26 cellular contexts compared by ENCODE assay signal in the genomic region with DNA sequence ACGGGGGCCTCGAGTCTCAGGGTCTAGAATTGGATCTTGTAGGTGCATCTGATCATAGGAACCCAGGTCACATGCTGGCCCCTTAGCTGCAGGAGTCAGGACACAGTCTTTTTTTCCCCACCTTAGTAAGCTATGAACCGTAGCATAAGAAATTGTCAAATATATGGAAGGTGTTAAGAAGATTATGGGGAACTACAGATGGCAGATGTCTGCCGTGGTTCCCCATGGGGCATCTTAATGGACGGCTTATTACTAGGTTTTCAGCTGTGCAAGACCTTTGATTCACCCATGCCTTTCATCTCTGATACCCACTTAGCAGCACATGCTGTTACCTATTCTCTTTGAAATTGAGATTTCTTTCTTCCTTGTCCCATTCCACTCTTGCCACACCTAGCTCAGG.
DNase-seq lines count a peak whose midpoint lies in the region; ATAC-seq and TF ChIP-seq lines count a peak whose summit lies in the region.
"Had no signal": no experiment of that assay in that cellular context is flagged by ENCODE, and none has a peak within 500 bp of the region (broad histone marks: within the 10 kb centered on the region; RNA-seq: fewer than 3 reads in every experiment).

No MANE protein-coding gene starts in this region.

- TF ChIP-seq EP300 in SK-N-SH (IDR thresholded peaks at IDR 0.05; ENCODE audit: borderline replicate concordance in 1 of 2, low read depth in 1 of 2, low read length in 1 of 2): no peak

- peaks cover 45% of the 10 kb centered on the region; the same call in 1 of the 2 replicates for H4K20me1 ChIP-seq in DND-41 (ENCODE audit: insufficient read depth, low read length)
- H4K20me1 ChIP-seq in SK-N-SH (ENCODE audit: insufficient read depth): peaks cover 32% of the 10 kb centered on the region

- H3F3A ChIP-seq in SK-N-SH (replicated peaks; ENCODE audit: insufficient read depth): no peaks in the 10 kb centered on the region

- H3K4me3 ChIP-seq in DND-41 (ENCODE audit: low read depth in 1 of 2, low read length in 2 of 2): no peak overlapping the region
- H3K4me3 ChIP-seq in SK-N-SH (ENCODE audit: low read depth in 2 of 2, low read length in 1 of 2): no peak overlapping the region
- H3K4me3 ChIP-seq: stomach, thyroid gland, uterus had no signal

- TF ChIP-seq CTCF in CD4-positive, alpha-beta T cell (IDR thresholded peaks at IDR 0.05): no peak
- TF ChIP-seq CTCF in DND-41 (IDR thresholded peaks at IDR 0.05; ENCODE audit: borderline replicate concordance, extremely low read depth, low read length, poor library complexity, severe bottlenecking): no peak
- no peak for TF ChIP-seq CTCF in glutamatergic neuron (IDR thresholded peaks at IDR 0.05; ENCODE audit: partially characterized antibody, unreplicated experiment)
- no peak for TF ChIP-seq CTCF in SK-N-SH (IDR thresholded peaks at IDR 0.05)

- no peaks in the 10 kb centered on the region for H3K36me3 Mint-ChIP-seq in CD4-positive, alpha-beta T cell (ENCODE audit: low read depth)
- H3K36me3 Mint-ChIP-seq in glutamatergic neuron (ENCODE audit: unreplicated experiment): no peaks in the 10 kb centered on the region

- no peaks in the 10 kb centered on the region for H3K9me3 ChIP-seq in CD4-positive, alpha-beta T cell (ENCODE audit: control insufficient read depth, low read length)
- H3K9me3 ChIP-seq in DND-41 (ENCODE audit: insufficient read depth, low read length, severe bottlenecking) (no peaks in the 10 kb centered on the region), SK-N-SH (no peaks in the 10 kb centered on the region)
- H3K9me3 ChIP-seq: stomach, thyroid gland, uterus had no signal

- intact Hi-C loops in CD4-positive, alpha-beta T cell (cut with DNase I, micrococcal nuclease): loop anchor here (10.0 kb wide), 2 partner anchors 49 to 89 kb away; no protein-coding TSS in a partner anchor

- no peak overlapping the region for H2AFZ ChIP-seq in DND-41 (ENCODE audit: low read depth, low read length)
- no peak overlapping the region for H2AFZ ChIP-seq in SK-N-SH (ENCODE audit: low read depth)

- H3K4me1 ChIP-seq in DND-41 (ENCODE audit: insufficient read depth, low read length): peaks cover 18% of the 10 kb centered on the region
- H3K4me1 ChIP-seq in SK-N-SH (ENCODE audit: control insufficient read depth in 1 of 2, insufficient read depth in 2 of 2, low read depth in 1 of 2, low read length in 1 of 2): peaks cover 0 to 3% of the 10 kb centered on the region in 2 experiments; a peak in 1 of 4 replicates
- H3K4me1 ChIP-seq: stomach, uterus had no signal

- H3K4me1 Mint-ChIP-seq in CD4-positive, alpha-beta T cell (ENCODE audit: low read depth): peaks cover 63% of the 10 kb centered on the region
- peaks cover 38% of the 10 kb centered on the region for H3K4me1 Mint-ChIP-seq in glutamatergic neuron (ENCODE audit: low read depth, unreplicated experiment)

- ATAC-seq in CD4-positive, alpha-beta T cell (ENCODE audit: poor library complexity): no peak
- ATAC-seq in DND-41 (ENCODE audit: insufficient read depth, low read depth): no peak
- ATAC-seq: left colon, Panc1, right cardiac atrium had no signal

- CTCF ChIA-PET in CD4-positive, alpha-beta T cell (lab: Charles Lee): interaction anchor here (1.6 kb wide), 1 partner anchor 40 kb away, joined by 5 read pairs; no protein-coding TSS in a partner anchor
- CTCF ChIA-PET in SK-N-SH (lab: Yijun Ruan, JAX): interaction anchor here (0.9 kb wide), 1 partner anchor 39 kb away, joined by 4 read pairs; no protein-coding TSS in a partner anchor

- H3K27me3 ChIP-seq in CD4-positive, alpha-beta T cell (ENCODE audit: control insufficient read depth, insufficient read depth, low read length): no peaks in the 10 kb centered on the region
- H3K27me3 ChIP-seq in DND-41 (ENCODE audit: insufficient read depth, low read length, poor library complexity): no peaks in the 10 kb centered on the region
- H3K27me3 ChIP-seq in SK-N-SH (ENCODE audit: insufficient read depth): no peaks in the 10 kb centered on the region
- H3K27me3 ChIP-seq: stomach, thyroid gland, uterus had no signal

- no peak overlapping the region for H3K4me2 ChIP-seq in DND-41 (ENCODE audit: insufficient read depth, low read length)
- no peak overlapping the region for H3K4me2 ChIP-seq in SK-N-SH

- H3K27ac Mint-ChIP-seq in CD4-positive, alpha-beta T cell: peak overlapping the region; percentile 86
- H3K27ac Mint-ChIP-seq in glutamatergic neuron (ENCODE audit: unreplicated experiment): peak overlapping the region; percentile 89

- H3K9me3 Mint-ChIP-seq in CD4-positive, alpha-beta T cell: no peaks in the 10 kb centered on the region
- peaks cover 2% of the 10 kb centered on the region for H3K9me3 Mint-ChIP-seq in glutamatergic neuron (ENCODE audit: unreplicated experiment)
- H3K9me3 Mint-ChIP-seq: CD8-positive, alpha-beta memory T cell; neural crest cell had no signal

- peaks cover 81% of the 10 kb centered on the region for H3K79me2 ChIP-seq in DND-41 (ENCODE audit: insufficient read depth, low read length)
- peaks cover 49% of the 10 kb centered on the region for H3K79me2 ChIP-seq in SK-N-SH (ENCODE audit: insufficient read depth)

- 0 out of 2 replicates have a peak, but pooled peaks cover 6% of the 10 kb centered on the region for H3K36me3 ChIP-seq in DND-41 (ENCODE audit: insufficient read depth, low read length)
- H3K36me3 ChIP-seq in SK-N-SH (replicated peaks in 1 of 2; ENCODE audit: control insufficient read depth in 1 of 2, insufficient read depth in 2 of 2, low read length in 1 of 2): no peaks in the 10 kb centered on the region
- H3K36me3 ChIP-seq: stomach, thyroid gland, uterus had no signal

- no peaks in the 10 kb centered on the region for H3K9me2 ChIP-seq in SK-N-SH

- no peak for TF ChIP-seq RAD21 in SK-N-SH (IDR thresholded peaks at IDR 0.05; ENCODE audit: low read length)

- POLR2A ChIA-PET in CD4-positive, alpha-beta T cell (lab: Charles Lee): interaction anchor here (1.3 to 1.4 kb wide), 2 partner anchors 8 to 12 kb away, joined by 4 to 5 read pairs; no protein-coding TSS in a partner anchor
- POLR2A ChIA-PET in SK-N-SH (lab: Yijun Ruan, JAX): interaction anchor here (0.6 kb wide), 1 partner anchor 102 kb away, joined by 5 read pairs; no protein-coding TSS in a partner anchor

- no peaks in the 10 kb centered on the region for H3K27me3 Mint-ChIP-seq in CD4-positive, alpha-beta T cell
- H3K27me3 Mint-ChIP-seq in glutamatergic neuron (ENCODE audit: unreplicated experiment): peaks cover 8% of the 10 kb centered on the region
- H3K27me3 Mint-ChIP-seq: CD8-positive, alpha-beta memory T cell had no signal

- no peak overlapping the region for H3K4me3 Mint-ChIP-seq in CD4-positive, alpha-beta T cell
- peak overlapping the region; percentile 64 for H3K4me3 Mint-ChIP-seq in glutamatergic neuron (ENCODE audit: unreplicated experiment)
- H3K4me3 Mint-ChIP-seq: CD8-positive, alpha-beta memory T cell; neural crest cell had no signal

- WGBS in SK-N-SH (ENCODE audit: low lambda C conversion rate): 92% methylated on average over 5 of the region's 5 CpGs

- no peak overlapping the region for H3K27ac ChIP-seq in CD4-positive, alpha-beta T cell (ENCODE audit: low read depth, low read length)
- H3K27ac ChIP-seq in DND-41 (ENCODE audit: low read length): peak overlapping the region; percentile 30; the same call in 1 of the 2 replicates
- H3K27ac ChIP-seq in SK-N-SH (ENCODE audit: low read depth in 2 of 2, low read length in 1 of 2): no peak overlapping the region
- H3K27ac ChIP-seq: stomach, thyroid gland, uterus had no signal

- no peak for DNase-seq in CD4-positive, alpha-beta T cell
- DNase-seq in DND-41 (no peak), NCI-H82 treated with DMSO at 0.1 percent for 48 hours (lab: John Stamatoyannopoulos, UW; ENCODE audit: unreplicated experiment) (peak; percentile 96), glutamatergic neuron (no peak), HCEC 1CT (no peak), SKM-1 treated with dmso at 0.1 percent for 144 hours (lab: John Stamatoyannopoulos, UW; ENCODE audit: unreplicated experiment) (no peak), SK-N-SH (no peak), dedifferentiated amniotic fluid mesenchymal stem cell (ENCODE audit: extremely low spot score) (no peak)
- DNase-seq: activated CD8-positive, alpha-beta memory T cell treated with anti-CD3 and anti-CD28 coated beads for 24 hours; activated effector memory CD4-positive, alpha-beta T cell treated with Interleukin-2 at 50 U/mL for 16 hours; AML-193; CD8-positive, alpha-beta memory T cell; central memory CD4-positive, alpha-beta T cell; cortex of kidney; erythroblast; left colon; NCI-H2029; NK-92 treated with Interleukin-12 subunit alpha and Interleukin-12 subunit beta, amount 100 ng/mL, for 24 hours; right cardiac atrium; SHP77; stimulated activated CD8-positive, alpha-beta memory T cell treated with anti-CD3 and anti-CD28 coated beads, Interleukin-4, amount 100 ng/mL, for 48 hours; stomach; thyroid gland; uterus had no signal

- H3K9ac ChIP-seq in DND-41 (ENCODE audit: low read depth, low read length) (no peak overlapping the region), SK-N-SH (no peak overlapping the region)

TF ChIP-seq in SK-N-SH, 30 proteins besides CTCF, POLR2A, EP300 and RAD21:
- no peak for TF ChIP-seq MEF2A (IDR thresholded peaks at IDR 0.05; ENCODE audit: borderline replicate concordance, low read depth)
- TF ChIP-seq RFX5 (IDR thresholded peaks at IDR 0.05; ENCODE audit: low read length): no peak
- TF ChIP-seq SMC3 (IDR thresholded peaks at IDR 0.05; ENCODE audit: low read depth, low read length): no peak
- no peak for TF ChIP-seq FOXM1 (IDR thresholded peaks at IDR 0.05; ENCODE audit: low read depth)
- TF ChIP-seq RXRA (IDR thresholded peaks at IDR 0.05; ENCODE audit: borderline replicate concordance, low read depth): no peak
- no peak for TF ChIP-seq GATA2 (CRISPR knock-in tag; IDR thresholded peaks at IDR 0.05)
- no peak for TF ChIP-seq GABPA (IDR thresholded peaks at IDR 0.05; ENCODE audit: low read depth)
- TF ChIP-seq CHD2 (IDR thresholded peaks at IDR 0.05; ENCODE audit: low read length, partially characterized antibody): no peak
- no peak for TF ChIP-seq FOXJ3 (CRISPR knock-in tag; IDR thresholded peaks at IDR 0.05)
- TF ChIP-seq SIN3A (IDR thresholded peaks at IDR 0.05; ENCODE audit: borderline replicate concordance, low read depth, low read length): no peak
